Comparison of ENCODE assay signal across 7 cellular contexts in the genomic region with DNA sequence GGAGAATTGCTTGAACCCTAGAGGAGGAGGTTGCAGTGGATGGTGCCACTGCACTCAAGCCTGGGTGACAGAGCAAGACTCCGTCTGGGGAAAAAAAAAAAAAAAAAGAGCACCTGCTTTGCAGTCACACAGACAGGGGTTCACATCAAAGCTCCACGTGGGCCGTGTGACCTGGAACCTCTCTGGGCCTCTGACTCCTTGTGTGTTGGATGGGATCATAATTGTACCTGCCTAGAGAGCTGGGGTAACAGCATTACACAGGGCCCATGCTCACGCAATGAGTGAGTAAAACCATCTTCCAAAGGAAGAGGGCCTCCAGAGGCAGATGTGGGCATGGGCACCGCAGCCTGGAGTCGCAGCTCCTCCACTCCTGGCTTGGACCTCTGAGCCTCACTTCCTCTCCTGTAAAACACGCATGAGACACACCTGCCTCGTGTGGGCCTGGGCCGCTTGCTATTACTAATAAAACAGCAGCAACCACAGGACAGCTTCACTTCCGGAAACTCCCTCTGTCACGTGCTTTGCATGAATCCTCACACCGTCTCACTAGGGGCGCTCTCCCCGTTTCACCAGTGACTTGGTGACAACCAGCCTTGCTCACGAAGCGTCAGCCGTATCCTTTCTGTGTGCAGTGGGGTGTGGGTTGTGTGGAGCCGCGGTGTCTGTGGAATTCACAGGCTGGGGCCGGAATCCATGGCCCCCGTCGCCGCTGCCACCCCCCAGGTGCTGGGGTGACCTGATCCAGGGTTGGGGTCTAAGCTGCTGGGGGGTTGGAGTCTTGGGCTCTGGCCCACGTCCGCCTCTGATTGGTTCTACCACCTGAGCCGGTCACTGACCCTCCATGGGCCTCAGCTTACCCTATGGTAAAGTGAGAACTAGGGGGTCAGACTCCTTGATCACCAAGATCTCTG. TPM values are rescaled to one million over a fixed set of nuclear protein-coding genes. Genes with fewer than 3 reads are reported as not detected.
DNase-seq lines count a peak whose midpoint lies in the region; ATAC-seq and TF ChIP-seq lines count a peak whose summit lies in the region.
"Not testable (repeated sequence)": the region's sequence is repeated elsewhere in the genome, so short reads cannot be mapped to it uniquely, and the experiment has no call there.

No MANE protein-coding gene starts in this region.

- not testable (repeated sequence) for H3K4me1 Mint-ChIP-seq in T-helper 1 cell treated with Interleukin-12 subunit alpha and Interleukin-12 subunit beta and Interleukin-4 antibody, amounts not matched to agents 30 μg/mL and 1 μg/mL, for 36 hours (ENCODE audit: low read depth); activated naive CD8-positive, alpha-beta T cell (ENCODE audit: low read depth)

- not testable (repeated sequence) for H3K36me3 Mint-ChIP-seq in T-helper 1 cell treated with Interleukin-12 subunit alpha and Interleukin-12 subunit beta and Interleukin-4 antibody, amounts not matched to agents 30 μg/mL and 1 μg/mL, for 36 hours (ENCODE audit: low read depth); activated naive CD8-positive, alpha-beta T cell

- not testable (repeated sequence) for H3K4me1 ChIP-seq in right cardiac atrium (ENCODE audit: control insufficient read depth, insufficient read depth, low read length); sigmoid colon

- H3K9me3 Mint-ChIP-seq in T-helper 1 cell treated with Interleukin-12 subunit alpha and Interleukin-12 subunit beta and Interleukin-4 antibody, amounts not matched to agents 30 μg/mL and 1 μg/mL, for 36 hours; activated naive CD8-positive, alpha-beta T cell (ENCODE audit: low read depth): not testable (repeated sequence)

- H3K9me3 ChIP-seq in right cardiac atrium (ENCODE audit: control insufficient read depth, low read length); sigmoid colon: not testable (repeated sequence)

- not testable (repeated sequence) for TF ChIP-seq EP300 in sigmoid colon (IDR thresholded peaks at IDR 0.05)

- H3K4me3 Mint-ChIP-seq in T-helper 1 cell treated with Interleukin-12 subunit alpha and Interleukin-12 subunit beta and Interleukin-4 antibody, amounts not matched to agents 30 μg/mL and 1 μg/mL, for 36 hours = peak overlapping the region; percentile 53
- H3K4me3 Mint-ChIP-seq in activated naive CD8-positive, alpha-beta T cell = peak overlapping the region; percentile 69

- intact Hi-C loops in right cardiac atrium (cut with DNase I) = loop anchor here in 1 of 4 donors (10.0 kb wide), 1 partner anchor 194 kb away; no protein-coding TSS in a partner anchor
- intact Hi-C loops in sigmoid colon (cut with DNase I) = not testable (repeated sequence)

- ATAC-seq in GM18505 (IDR thresholded peaks at IDR 0.05; ENCODE audit: unreplicated experiment) = peak; percentile 83
- peak; percentile 92 for ATAC-seq in HG02642 (IDR thresholded peaks at IDR 0.05; ENCODE audit: poor library complexity, unreplicated experiment)
- peak; percentile 83 to 88 for ATAC-seq in right cardiac atrium

- H3K27ac ChIP-seq in right cardiac atrium (ENCODE audit: low read length); sigmoid colon: not testable (repeated sequence)

- 45% methylated on average over 22 of the region's 26 CpGs for WGBS in right cardiac atrium
- WGBS in sigmoid colon, 2 donors = 31 to 43% methylated on average over 22 to 23 of the region's 26 CpGs

- DNase-seq in NB4 (ENCODE audit: low read depth) (peak; percentile 96), right cardiac atrium (peak; percentile 68 to 83 (median 82)), sigmoid colon (peak; percentile 81)

- H3K27ac Mint-ChIP-seq in T-helper 1 cell treated with Interleukin-12 subunit alpha and Interleukin-12 subunit beta and Interleukin-4 antibody, amounts not matched to agents 30 μg/mL and 1 μg/mL, for 36 hours = peak overlapping the region; percentile 85
- H3K27ac Mint-ChIP-seq in activated naive CD8-positive, alpha-beta T cell = peak overlapping the region; percentile 85

- peak; percentile 75 for TF ChIP-seq POLR2A in GM18505 (IDR thresholded peaks at IDR 0.05; ENCODE audit: borderline replicate concordance, extremely low read depth, insufficient read depth, insufficient read length)
- TF ChIP-seq POLR2A in NB4 (IDR thresholded peaks at IDR 0.05; ENCODE audit: extremely low read depth, insufficient read length); sigmoid colon (IDR thresholded peaks at IDR 0.05): not testable (repeated sequence)

- not testable (repeated sequence) for H3K27me3 Mint-ChIP-seq in T-helper 1 cell treated with Interleukin-12 subunit alpha and Interleukin-12 subunit beta and Interleukin-4 antibody, amounts not matched to agents 30 μg/mL and 1 μg/mL, for 36 hours (ENCODE audit: low read depth); activated naive CD8-positive, alpha-beta T cell

- not testable (repeated sequence) for H3K27me3 ChIP-seq in right cardiac atrium (ENCODE audit: control insufficient read depth, insufficient read depth); sigmoid colon

- peak; percentile 63 for TF ChIP-seq CTCF in NB4 (IDR thresholded peaks at IDR 0.05; ENCODE audit: low read depth, low read length)
- TF ChIP-seq CTCF in sigmoid colon (IDR thresholded peaks at IDR 0.05) = not testable (repeated sequence)

- peak overlapping the region; percentile 33 for H3K4me3 ChIP-seq in NB4 (ENCODE audit: low read depth, low read length)
- H3K4me3 ChIP-seq in right cardiac atrium (ENCODE audit: low read length); sigmoid colon: not testable (repeated sequence)

- not testable (repeated sequence) for H3K36me3 ChIP-seq in sigmoid colon

RNA-seq across cellular contexts. Expression of gene BMP8B, which starts 10.4 kb away (rescaled TPM):
- under 1 TPM; 0.37 to 0.78 (median 0.65) TPM for total RNA-seq in right cardiac atrium
- 0.25 TPM for polyA plus RNA-seq in right cardiac atrium
- total RNA-seq in sigmoid colon = 1 to 10 TPM in 1 of 4 donors, under 1 TPM in 3; 0.16 to 2.1 (median 0.68) TPM
- 1 to 10 TPM; 3.0 to 4.6 (median 3.0) TPM for polyA plus RNA-seq in sigmoid colon

RNA-seq across cellular contexts. Expression of gene OXCT2, which starts 28.0 kb away (rescaled TPM):
- total RNA-seq in right cardiac atrium = 10 to 100 TPM in 2 of 4 donors, 1 to 10 TPM in 2; 6.2 to 21.2 (median 11.6) TPM
- 4.3 TPM for polyA plus RNA-seq in right cardiac atrium
- total RNA-seq in sigmoid colon = 1 to 10 TPM in 1 of 4 donors, under 1 TPM in 3; 0.55 to 2.0 (median 0.85) TPM
- 1 to 10 TPM in 1 of 3 donors, not detected in 2; 1.5 TPM for polyA plus RNA-seq in sigmoid colon
